In genomic region chr11:27141576-27141975, GRCh38 we compare ENCODE assay signal across 8 cellular contexts.
"Had no signal": no experiment of that assay in that cellular context is flagged by ENCODE, and none has a peak within 500 bp of the region (broad histone marks: within the 10 kb centered on the region; RNA-seq: fewer than 3 reads in every experiment).

No MANE protein-coding gene starts in this region.

- H3K4me3 ChIP-seq: GM12878 had no signal

- ATAC-seq: GM12878 had no signal

- DNase-seq: GDM1, GF-D8 had no signal

- FAIRE-seq: G401.6, GM12878, GM12891, GM12892, GM18507, GM19239 had no signal
